ENCODE assay signal across 10 cellular contexts in genomic region chr6:37630281-37630799, GRCh38.
DNase-seq lines count a peak whose midpoint lies in the region; ATAC-seq and TF ChIP-seq lines count a peak whose summit lies in the region.
"Had no signal": no experiment of that assay in that cellular context is flagged by ENCODE, and none has a peak within 500 bp of the region (broad histone marks: within the 10 kb centered on the region; RNA-seq: fewer than 3 reads in every experiment).

No MANE protein-coding gene starts in this region.

- peaks cover 4% of the 10 kb centered on the region for H3K27me3 ChIP-seq in adipocyte (replicated peaks; ENCODE audit: control insufficient read depth, insufficient read depth, low read length)
- no peaks in the 10 kb centered on the region for H3K27me3 ChIP-seq in kidney epithelial cell (ENCODE audit: control insufficient read depth, insufficient read depth, low read length)

- no peak for ATAC-seq in GM21423 (IDR thresholded peaks at IDR 0.05; ENCODE audit: unreplicated experiment)
- ATAC-seq: activated CD4-positive, alpha-beta T cell treated with anti-CD3 and anti-CD28 coated beads for 36 hours had no signal

- H3K36me3 ChIP-seq in adipocyte (ENCODE audit: control insufficient read depth, insufficient read depth, low read length, severe bottlenecking) (no peaks in the 10 kb centered on the region), kidney epithelial cell (ENCODE audit: control insufficient read depth, insufficient read depth, low read length) (no peaks in the 10 kb centered on the region)

- peaks cover 4% of the 10 kb centered on the region for H3K4me1 ChIP-seq in adipocyte (ENCODE audit: control insufficient read depth, insufficient read depth, low read length)

- DNase-seq in AG08396 (ENCODE audit: low spot score) (peak; percentile 94), LoVo (ENCODE audit: low spot score) (peak; percentile 79), adipocyte (ENCODE audit: low read depth) (peak; percentile 78), kidney epithelial cell (ENCODE audit: low read depth) (peak; percentile 99), T-helper 1 cell (no peak), head of caudate nucleus (no peak)
- DNase-seq in central memory CD4-positive, alpha-beta T cell = no peak
- DNase-seq: activated CD4-positive, alpha-beta T cell treated with anti-CD3 and anti-CD28 coated beads for 36 hours; COR-L47 had no signal

- H3K4me3 ChIP-seq in adipocyte (ENCODE audit: low read length) (no peak overlapping the region), kidney epithelial cell (ENCODE audit: low read depth, low read length) (no peak overlapping the region)

- H3K9ac ChIP-seq in adipocyte (ENCODE audit: low read length) = no peak overlapping the region

- no peak for TF ChIP-seq CTCF in kidney epithelial cell (IDR thresholded peaks at IDR 0.05; ENCODE audit: insufficient read depth, low read length, poor library complexity, severe bottlenecking)

- intact Hi-C loops in head of caudate nucleus (cut with DNase I) = no loop called here

- H3K9me3 ChIP-seq in adipocyte (ENCODE audit: control insufficient read depth, low read length) = no peaks in the 10 kb centered on the region

Comparison
In these comparisons a context has a peak if more than half of its experiments do, and no peak if none do; other contexts are left out.
1. DNase-seq: peak in AG08396 (single experiment), LoVo (single experiment), adipocyte (single experiment) and kidney epithelial cell (single experiment); none in T-helper 1 cell (0 of 5), central memory CD4-positive, alpha-beta T cell (single experiment) and head of caudate nucleus (0 of 42).